12 cellular contexts compared by ENCODE assay signal in the genomic region with DNA sequence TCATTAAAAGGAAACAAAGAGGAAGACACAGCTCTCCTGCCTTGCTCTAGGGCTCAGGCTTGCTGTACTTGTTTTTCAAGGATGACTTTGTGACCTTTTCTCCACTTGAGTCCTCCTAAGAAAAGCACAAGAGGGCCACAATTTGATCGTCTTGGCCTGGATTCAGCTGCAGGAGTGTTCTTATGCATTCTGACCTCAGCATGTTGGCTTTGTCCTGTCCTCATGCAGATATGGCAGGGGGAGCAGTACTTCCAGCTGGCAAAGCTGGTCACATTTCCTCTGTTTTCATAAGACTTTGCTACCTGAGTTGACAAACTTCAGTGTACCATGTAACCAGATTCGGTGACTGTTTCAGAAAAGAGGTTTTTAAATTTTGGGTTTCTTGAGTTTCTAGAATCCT. TPM values are rescaled to one million over a fixed set of nuclear protein-coding genes. Genes with fewer than 3 reads are reported as not detected.
DNase-seq lines count a peak whose midpoint lies in the region; ATAC-seq and TF ChIP-seq lines count a peak whose summit lies in the region.
"Had no signal": no experiment of that assay in that cellular context is flagged by ENCODE, and none has a peak within 500 bp of the region (broad histone marks: within the 10 kb centered on the region; RNA-seq: fewer than 3 reads in every experiment).

No MANE protein-coding gene starts in this region.

- peaks cover 16% of the 10 kb centered on the region for H3K4me1 Mint-ChIP-seq in endothelial cell (ENCODE audit: unreplicated experiment)

- no peaks in the 10 kb centered on the region for H3K9me3 Mint-ChIP-seq in endothelial cell (ENCODE audit: unreplicated experiment)
- H3K9me3 Mint-ChIP-seq in activated naive CD4-positive, alpha-beta T cell treated with anti-CD3 and anti-CD28 coated beads, Interleukin-2, amount 50 U/mL, for 72 hours: no peaks in the 10 kb centered on the region

- H3K27ac ChIP-seq in HUES48 (ENCODE audit: low read depth, low read length) (peak overlapping the region; percentile 91), testis (no peak overlapping the region), colonic mucosa (no peak overlapping the region)
- H3K27ac ChIP-seq: KMS-11 had no signal

- no peaks in the 10 kb centered on the region for H3K27me3 ChIP-seq in HUES48 (ENCODE audit: control insufficient read depth, insufficient read depth, low read length)
- H3K27me3 ChIP-seq in testis: no peaks in the 10 kb centered on the region
- H3K27me3 ChIP-seq in colonic mucosa: no peaks in the 10 kb centered on the region

- ATAC-seq in mucosa of descending colon: peak; percentile 56
- no peak for ATAC-seq in activated naive CD4-positive, alpha-beta T cell treated with anti-CD3 and anti-CD28 coated beads, Interleukin-2, amount 50 U/mL, for 72 hours

- TF ChIP-seq CTCF in GM12865 (IDR thresholded peaks at IDR 0.05; ENCODE audit: insufficient read depth, low read depth, low read length, missing control alignments) (no peak), endothelial cell (IDR thresholded peaks at IDR 0.05; ENCODE audit: unreplicated experiment) (no peak), mucosa of descending colon (IDR thresholded peaks at IDR 0.05) (no peak), testis (IDR thresholded peaks at IDR 0.05) (no peak), colonic mucosa (IDR thresholded peaks at IDR 0.05) (no peak)

- no peaks in the 10 kb centered on the region for H3K27me3 Mint-ChIP-seq in endothelial cell (ENCODE audit: unreplicated experiment)

- DNase-seq in GM12865 (ENCODE audit: low read depth): peak; percentile 24
- no peak for DNase-seq in endothelial cell (ENCODE audit: low spot score)
- peak in 1 of 3 donors; percentile 22 for DNase-seq in mucosa of descending colon
- DNase-seq in testis: no peak
- no peak for DNase-seq in colonic mucosa
- no peak for DNase-seq in activated naive CD4-positive, alpha-beta T cell treated with anti-CD3 and anti-CD28 coated beads, Interleukin-2, amount 50 U/mL, for 72 hours (ENCODE audit: low spot score in 2 of 2)
- no peak for DNase-seq in OCI-M1 (lab: John Stamatoyannopoulos, UW)
- DNase-seq: activated T-cell treated with anti-CD3 and anti-CD28 coated beads, Interleukin-2, amount 50 U/mL, for 48 hours; AML-193; NCI-H1694 had no signal

- intact Hi-C loops in mucosa of descending colon (cut with DNase I, micrococcal nuclease) (no loop called here), testis (cut with DNase I; ENCODE audit: low total_unique reads) (no loop called here), colonic mucosa (cut with DNase I) (no loop called here)

- H3K27ac Mint-ChIP-seq in endothelial cell (ENCODE audit: unreplicated experiment): peak overlapping the region; percentile 61
- no peak overlapping the region for H3K27ac Mint-ChIP-seq in activated naive CD4-positive, alpha-beta T cell treated with anti-CD3 and anti-CD28 coated beads, Interleukin-2, amount 50 U/mL, for 72 hours

- TF ChIP-seq POLR2A in testis (IDR thresholded peaks at IDR 0.05): no peak

- no peaks in the 10 kb centered on the region for H3K36me3 ChIP-seq in HUES48 (ENCODE audit: control insufficient read depth, insufficient read depth, low read length)
- no peaks in the 10 kb centered on the region for H3K36me3 ChIP-seq in mucosa of descending colon (ENCODE audit: low read depth)
- no peaks in the 10 kb centered on the region for H3K36me3 ChIP-seq in testis (ENCODE audit: low read depth, missing control alignments)
- no peaks in the 10 kb centered on the region for H3K36me3 ChIP-seq in colonic mucosa

- no peaks in the 10 kb centered on the region for H3K9me3 ChIP-seq in HUES48 (ENCODE audit: control insufficient read depth, insufficient read depth, low read length)
- H3K9me3 ChIP-seq in mucosa of descending colon: no peaks in the 10 kb centered on the region
- no peaks in the 10 kb centered on the region for H3K9me3 ChIP-seq in testis
- H3K9me3 ChIP-seq in colonic mucosa: no peaks in the 10 kb centered on the region

- 47 to 57% methylated on average over 2 of the region's 2 CpGs for WGBS in testis, 2 donors

- H3K4me3 ChIP-seq in GM12865 (ENCODE audit: low read depth, low read length): no peak overlapping the region
- 0 out of 2 replicates have a peak overlapping the region, but pooled peaks have one; percentile 0 for H3K4me3 ChIP-seq in HUES48 (ENCODE audit: low read depth, low read length)
- no peak overlapping the region for H3K4me3 ChIP-seq in mucosa of descending colon
- no peak overlapping the region for H3K4me3 ChIP-seq in testis
- H3K4me3 ChIP-seq in colonic mucosa: no peak overlapping the region

- H3K9ac ChIP-seq in HUES48 (ENCODE audit: low read depth, low read length) (peak overlapping the region; percentile 37; the same call in 1 of the 2 replicates), colonic mucosa (ENCODE audit: low read depth in 2 of 2, low read length in 2 of 2) (peak overlapping the region in 1 of 2 donors; percentile 49)
- H3K9ac ChIP-seq: KMS-11 had no signal

- peaks cover 32% of the 10 kb centered on the region for H3K4me1 ChIP-seq in HUES48 (ENCODE audit: control insufficient read depth, insufficient read depth, low read length)
- peaks cover 9% of the 10 kb centered on the region for H3K4me1 ChIP-seq in mucosa of descending colon (ENCODE audit: low read depth)
- H3K4me1 ChIP-seq in testis: peaks cover 10% of the 10 kb centered on the region
- H3K4me1 ChIP-seq in colonic mucosa: peaks cover 6% of the 10 kb centered on the region

- no peaks in the 10 kb centered on the region for H3K36me3 Mint-ChIP-seq in endothelial cell (ENCODE audit: low read depth, unreplicated experiment)
- peaks cover 0 to 5% of the 10 kb centered on the region in 2 donors for H3K36me3 Mint-ChIP-seq in activated naive CD4-positive, alpha-beta T cell treated with anti-CD3 and anti-CD28 coated beads, Interleukin-2, amount 50 U/mL, for 72 hours

- no peak overlapping the region for H3K4me3 Mint-ChIP-seq in endothelial cell (ENCODE audit: unreplicated experiment)

RNA-seq across cellular contexts. Expression of gene KDM1B, which starts 30.8 kb away (rescaled TPM):
- total RNA-seq in endothelial cell (ENCODE audit: unreplicated experiment): 14.9 TPM
- 10 to 100 TPM; 34.6 to 47.4 (median 37.6) TPM for total RNA-seq in mucosa of descending colon
- total RNA-seq in testis: 10 to 100 TPM; 38.1 to 41.1 TPM
- 32.1 TPM for polyA plus RNA-seq in testis (ENCODE audit: insufficient read depth, low read depth, low replicate concordance)
- total RNA-seq in colonic mucosa: 10 to 100 TPM; 28.4 to 43.5 TPM
- 1 to 10 TPM; 7.7 to 10.0 TPM for total RNA-seq in activated naive CD4-positive, alpha-beta T cell treated with anti-CD3 and anti-CD28 coated beads, Interleukin-2, amount 50 U/mL, for 72 hours

RNA-seq across cellular contexts. Expression of gene TPMT, which starts 31.2 kb away (rescaled TPM):
- 13.7 TPM for total RNA-seq in endothelial cell (ENCODE audit: unreplicated experiment)
- 10 to 100 TPM; 28.7 to 68.8 (median 50.5) TPM for total RNA-seq in mucosa of descending colon
- total RNA-seq in testis: 10 to 100 TPM; 18.3 to 21.0 TPM
- polyA plus RNA-seq in testis (ENCODE audit: insufficient read depth, low read depth, low replicate concordance): 14.6 TPM
- 10 to 100 TPM; 51.1 to 52.5 TPM for total RNA-seq in colonic mucosa
- total RNA-seq in activated naive CD4-positive, alpha-beta T cell treated with anti-CD3 and anti-CD28 coated beads, Interleukin-2, amount 50 U/mL, for 72 hours: 1 to 10 TPM; 3.9 to 9.4 TPM
